In genomic region chr11:45933131-45933821, GRCh38 we compare ENCODE assay signal across 10 cellular contexts. TPM values are rescaled to one million over a fixed set of nuclear protein-coding genes. Genes with fewer than 3 reads are reported as not detected.
A peak's percentile ranks its signal among the peaks of the same experiment; 100 is the strongest.
DNase-seq lines count a peak whose midpoint lies in the region; ATAC-seq lines count a peak whose summit lies in the region.
"Had no signal": no experiment of that assay in that cellular context is flagged by ENCODE, and none has a peak within 500 bp of the region (broad histone marks: within the 10 kb centered on the region; RNA-seq: fewer than 3 reads in every experiment).

No MANE protein-coding gene starts in this region.

- H3K27me3 ChIP-seq in esophagus (ENCODE audit: control insufficient read depth in 1 of 2, insufficient read depth in 2 of 2, low read length in 2 of 2) = no peaks in the 10 kb centered on the region

- H3K4me1 ChIP-seq in esophagus (ENCODE audit: control insufficient read depth in 2 of 2, insufficient read depth in 2 of 2, low read length in 1 of 2) = peaks cover 10 to 32% of the 10 kb centered on the region in 2 donors

- DNase-seq in NOMO-1 treated with dmso at 0.1 percent for 144 hours (lab: John Stamatoyannopoulos, UW; ENCODE audit: unreplicated experiment) (peak; percentile 93), NCI-H526 (lab: John Stamatoyannopoulos, UW) (no peak), islet precursor cell (no peak)
- DNase-seq in stimulated activated effector memory CD8-positive, alpha-beta T cell treated with anti-CD3 and anti-CD28 coated beads, Interleukin-12 subunit alpha, Interleukin-12 subunit beta, amount 100 ng/mL, for 72 hours (ENCODE audit: low spot score in 2 of 2) = peak in 1 of 2 donors; percentile 42
- DNase-seq: glutamatergic neuron, MM.1S, occipital lobe had no signal

- peak overlapping the region; percentile 44 to 49 for H3K27ac ChIP-seq in esophagus (ENCODE audit: low read depth in 2 of 2, low read length in 1 of 2)

- WGBS in esophagus, 2 donors = 45 to 56% methylated on average over 15 of the region's 15 CpGs

- H3K27ac Mint-ChIP-seq in stimulated activated effector memory CD8-positive, alpha-beta T cell treated with anti-CD3 and anti-CD28 coated beads, Interleukin-12 subunit alpha, Interleukin-12 subunit beta, amount 100 ng/mL, for 72 hours = peak overlapping the region; percentile 26

- H3K4me3 Mint-ChIP-seq in stimulated activated effector memory CD8-positive, alpha-beta T cell treated with anti-CD3 and anti-CD28 coated beads, Interleukin-12 subunit alpha, Interleukin-12 subunit beta, amount 100 ng/mL, for 72 hours = no peak overlapping the region

- H3K4me3 ChIP-seq in esophagus (ENCODE audit: low read depth in 1 of 2, low read length in 2 of 2) = no peak overlapping the region

- peaks cover 9 to 16% of the 10 kb centered on the region in 2 donors for H3K36me3 ChIP-seq in esophagus (ENCODE audit: control insufficient read depth in 2 of 2, insufficient read depth in 2 of 2, low read length in 1 of 2)

- no peaks in the 10 kb centered on the region for H3K9me3 ChIP-seq in esophagus (ENCODE audit: control insufficient read depth in 2 of 2, insufficient read depth in 1 of 2, low read depth in 1 of 2, low read length in 1 of 2)

- peaks cover 33% of the 10 kb centered on the region for H3K4me1 Mint-ChIP-seq in stimulated activated effector memory CD8-positive, alpha-beta T cell treated with anti-CD3 and anti-CD28 coated beads, Interleukin-12 subunit alpha, Interleukin-12 subunit beta, amount 100 ng/mL, for 72 hours

- H3K36me3 Mint-ChIP-seq in stimulated activated effector memory CD8-positive, alpha-beta T cell treated with anti-CD3 and anti-CD28 coated beads, Interleukin-12 subunit alpha, Interleukin-12 subunit beta, amount 100 ng/mL, for 72 hours = peaks cover 89% of the 10 kb centered on the region

- peak; percentile 33 for ATAC-seq in GM21723 (IDR thresholded peaks at IDR 0.05; ENCODE audit: unreplicated experiment)
- ATAC-seq in stimulated activated effector memory CD8-positive, alpha-beta T cell treated with anti-CD3 and anti-CD28 coated beads, Interleukin-12 subunit alpha, Interleukin-12 subunit beta, amount 100 ng/mL, for 72 hours = no peak
- ATAC-seq in GM21825 (IDR thresholded peaks at IDR 0.05; ENCODE audit: unreplicated experiment) = no peak

- H3K9me3 Mint-ChIP-seq in stimulated activated effector memory CD8-positive, alpha-beta T cell treated with anti-CD3 and anti-CD28 coated beads, Interleukin-12 subunit alpha, Interleukin-12 subunit beta, amount 100 ng/mL, for 72 hours = no peaks in the 10 kb centered on the region

RNA-seq across cellular contexts. Expression of gene LARGE2, which starts 10.8 kb away (rescaled TPM):
- polyA plus RNA-seq in esophagus = 10 to 100 TPM; 20.7 to 45.8 TPM

RNA-seq across cellular contexts. Expression of gene PEX16, which starts 15.6 kb away (rescaled TPM):
- 10 to 100 TPM; 18.9 to 29.1 TPM for polyA plus RNA-seq in esophagus

RNA-seq across cellular contexts. Expression of gene FREY1, which starts 26.2 kb away (rescaled TPM):
- polyA plus RNA-seq in esophagus = under 1 TPM; 0.16 to 0.49 TPM

RNA-seq across cellular contexts. Expression of gene MAPK8IP1, which starts 47.8 kb away (rescaled TPM):
- polyA plus RNA-seq in esophagus = 1 to 10 TPM in 1 of 2 donors, under 1 TPM in 1; 0.77 to 1.3 TPM
